In genomic region chr7:113610572-113610971, GRCh38 we compare ENCODE assay signal across 26 cellular contexts.
"Had no signal": no experiment of that assay in that cellular context is flagged by ENCODE, and none has a peak within 500 bp of the region (broad histone marks: within the 10 kb centered on the region; RNA-seq: fewer than 3 reads in every experiment).

No MANE protein-coding gene starts in this region.

- DNase-seq: stimulated activated CD4-positive, alpha-beta T cell treated with anti-CD3 and anti-CD28 coated beads, Interleukin-2, amount 100 ng/mL, for 48 hours; stimulated activated CD4-positive, alpha-beta T cell treated with anti-CD3 and anti-CD28 coated beads, Interleukin-4, amount 100 ng/mL, for 1 hour; stimulated activated CD4-positive, alpha-beta T cell treated with anti-CD3 and anti-CD28 coated beads, Interleukin-4, amount 100 ng/mL, for 24 hours; stimulated activated CD4-positive, alpha-beta T cell treated with anti-CD3 and anti-CD28 coated beads, Interleukin-4, amount 100 ng/mL, for 4 hours; stimulated activated CD8-positive, alpha-beta memory T cell treated with anti-CD3 and anti-CD28 coated beads, Interleukin-4, amount 100 ng/mL, for 48 hours; stimulated activated naive B cell treated with anti-CD40 and anti-IgM and Interleukin-4, amounts not matched to agents 10 μg/mL and 1 μg/mL and 100 μg/mL, for 72 hours; stimulated activated naive CD4-positive, alpha-beta T cell treated with Interleukin-2 at 50 U/mL for 16 hours; stimulated activated naive CD8-positive, alpha-beta T cell treated with anti-CD3 and anti-CD28 coated beads, Interleukin-15, amount 100 ng/mL, for 72 hours; stimulated activated naive CD8-positive, alpha-beta T cell treated with anti-CD3 and anti-CD28 coated beads, Interleukin-15, Interleukin-2, amounts not matched to agents 100 U/mL and 50 U/mL, for 24 hours; stomach; substantia nigra; testis; thyroid gland; tibial artery; transverse colon; trophoblast cell; upper lobe of left lung; upper lobe of right lung; uterus had no signal

- H3K4me1 ChIP-seq: stomach, suprapubic skin, testis, thyroid gland, tibial nerve, transverse colon, upper lobe of left lung, upper lobe of right lung, uterus, vagina had no signal

- H3K9me3 ChIP-seq: stomach, suprapubic skin, testis, thoracic aorta, thyroid gland, tibial artery, tibial nerve, transverse colon, upper lobe of left lung, upper lobe of right lung, uterus, vagina had no signal

- FAIRE-seq: urothelium cell line had no signal

- H3K27ac ChIP-seq: stomach, suprapubic skin, testis, thoracic aorta, thyroid gland, tibial artery, tibial nerve, transverse colon, upper lobe of left lung, upper lobe of right lung, uterus, vagina had no signal

- H3K36me3 ChIP-seq: stomach, suprapubic skin, thoracic aorta, thyroid gland, tibial artery, tibial nerve, transverse colon, upper lobe of left lung, upper lobe of right lung, uterus, vagina had no signal

- ATAC-seq: stimulated activated effector memory CD8-positive, alpha-beta T cell treated with anti-CD3 and anti-CD28 coated beads, Interleukin-12 subunit alpha, Interleukin-12 subunit beta, amount 100 ng/mL, for 72 hours; stimulated activated memory B cell treated with anti-CD40 and anti-IgM and Interleukin-4, amounts not matched to agents 10 μg/mL and 1 μg/mL and 100 μg/mL, for 72 hours; stimulated activated naive B cell treated with anti-CD40 and anti-IgM and Interleukin-4, amounts not matched to agents 10 μg/mL and 1 μg/mL and 100 μg/mL, for 72 hours; stimulated activated naive CD8-positive, alpha-beta T cell treated with anti-CD3 and anti-CD28 coated beads, Interleukin-15, amount 100 ng/mL, for 72 hours; stimulated activated naive CD8-positive, alpha-beta T cell treated with anti-CD3 and anti-CD28 coated beads, Interleukin-15, Interleukin-2, amounts not matched to agents 100 U/mL and 50 U/mL, for 24 hours; upper lobe of right lung had no signal

- H3K27me3 ChIP-seq: stomach, suprapubic skin, testis, thyroid gland, tibial artery, tibial nerve, transverse colon, upper lobe of left lung, upper lobe of right lung, uterus, vagina had no signal

- H3K4me3 ChIP-seq: stomach, suprapubic skin, testis, thoracic aorta, thyroid gland, tibial artery, tibial nerve, transverse colon, upper lobe of left lung, upper lobe of right lung, uterus, vagina had no signal
